ENCODE assay signal across 8 cellular contexts in genomic region chr10:22251751-22252285, GRCh38.
DNase-seq lines count a peak whose midpoint lies in the region; ATAC-seq and TF ChIP-seq lines count a peak whose summit lies in the region.

No MANE protein-coding gene starts in this region.

- H3K4me3 ChIP-seq in GM12865 (ENCODE audit: low read depth, low read length) = peak overlapping the region; percentile 97

- TF ChIP-seq CTCF in GM12865 (IDR thresholded peaks at IDR 0.05; ENCODE audit: insufficient read depth, low read depth, low read length, missing control alignments) = no peak

- H3K4me3 Mint-ChIP-seq in effector memory CD8-positive, alpha-beta T cell = peak overlapping the region; percentile 82 to 92
- peak overlapping the region; percentile 90 for H3K4me3 Mint-ChIP-seq in memory B cell

- ATAC-seq in HG02571 (IDR thresholded peaks at IDR 0.05; ENCODE audit: unreplicated experiment) = peak; percentile 45
- ATAC-seq in effector memory CD8-positive, alpha-beta T cell (replicated peaks) = peak; percentile 58
- peak; percentile 62 for ATAC-seq in memory B cell (ENCODE audit: low read depth)

- H3K27ac Mint-ChIP-seq in effector memory CD8-positive, alpha-beta T cell = peak overlapping the region; percentile 90 to 99
- peak overlapping the region; percentile 98 for H3K27ac Mint-ChIP-seq in memory B cell

- no peaks in the 10 kb centered on the region for H3K9me3 Mint-ChIP-seq in effector memory CD8-positive, alpha-beta T cell
- H3K9me3 Mint-ChIP-seq in memory B cell = no peaks in the 10 kb centered on the region

- peaks cover 24% of the 10 kb centered on the region for H3K36me3 Mint-ChIP-seq in effector memory CD8-positive, alpha-beta T cell (ENCODE audit: insufficient read depth)
- H3K36me3 Mint-ChIP-seq in memory B cell = no peaks in the 10 kb centered on the region

- DNase-seq in GM12865 (ENCODE audit: low read depth) (peak; percentile 75), NCI-H146 (lab: John Stamatoyannopoulos, UW) (peak; percentile 39), memory B cell (ENCODE audit: low spot score in 2 of 2) (peak; percentile 68 to 69), RKO (ENCODE audit: low spot score) (no peak)
- peak; percentile 67 to 71 for DNase-seq in activated CD4-positive, alpha-beta T cell treated with anti-CD3 and anti-CD28 coated beads, Interleukin-2, amount 50 U/mL, for 48 hours
- DNase-seq in effector memory CD8-positive, alpha-beta T cell = peak; percentile 56 to 69 (median 59)
- peak; percentile 50 for DNase-seq in stimulated activated CD8-positive, alpha-beta memory T cell treated with anti-CD3 and anti-CD28 coated beads, Interleukin-12 subunit alpha, Interleukin-12 subunit beta, amount 100 ng/mL, for 4 hours (ENCODE audit: low read depth)

- H3K27me3 Mint-ChIP-seq in effector memory CD8-positive, alpha-beta T cell = no peaks in the 10 kb centered on the region
- no peaks in the 10 kb centered on the region for H3K27me3 Mint-ChIP-seq in memory B cell

- H3K4me1 Mint-ChIP-seq in effector memory CD8-positive, alpha-beta T cell (ENCODE audit: low read depth in 2 of 2) = peaks cover 7 to 9% of the 10 kb centered on the region in 2 donors
- peaks cover 3% of the 10 kb centered on the region for H3K4me1 Mint-ChIP-seq in memory B cell
